Comparison of ENCODE assay signal across 15 cellular contexts in genomic region chr7:148492157-148492860, GRCh38.
"Had no signal": no experiment of that assay in that cellular context is flagged by ENCODE, and none has a peak within 500 bp of the region (broad histone marks: within the 10 kb centered on the region; RNA-seq: fewer than 3 reads in every experiment).

No MANE protein-coding gene starts in this region.

- H3K27me3 ChIP-seq: esophagus muscularis mucosa, right lobe of liver, transverse colon had no signal

- H3K27ac Mint-ChIP-seq: nephron progenitor cell; stimulated activated naive B cell treated with anti-CD40 and anti-IgM and Interleukin-4, amounts not matched to agents 10 μg/mL and 1 μg/mL and 100 μg/mL, for 72 hours; T-helper 2 cell treated with Interferon-gamma antibody and Interleukin-4, amounts not matched to agents 5 μg/mL and 100 μg/mL, for 36 hours had no signal

- H3K9me3 ChIP-seq: prostate gland, right lobe of liver had no signal

- H3K27ac ChIP-seq: esophagus muscularis mucosa, prostate gland, right lobe of liver, spleen, transverse colon had no signal

- H3K36me3 ChIP-seq: esophagus muscularis mucosa, prostate gland, right lobe of liver, spleen, transverse colon had no signal

- H3K4me1 ChIP-seq: esophagus muscularis mucosa, prostate gland, right lobe of liver, spleen, transverse colon had no signal

- H3K4me3 ChIP-seq: esophagus muscularis mucosa, prostate gland, right lobe of liver, spleen, transverse colon had no signal

- H3K9me3 Mint-ChIP-seq: T-helper 2 cell treated with Interferon-gamma antibody and Interleukin-4, amounts not matched to agents 5 μg/mL and 100 μg/mL, for 36 hours had no signal

- H3K4me1 Mint-ChIP-seq: nephron progenitor cell had no signal

- H3K36me3 Mint-ChIP-seq: stimulated activated naive B cell treated with anti-CD40 and anti-IgM and Interleukin-4, amounts not matched to agents 10 μg/mL and 1 μg/mL and 100 μg/mL, for 72 hours had no signal

- ATAC-seq: right lobe of liver; stimulated activated naive B cell treated with anti-CD40 and anti-IgM and Interleukin-4, amounts not matched to agents 10 μg/mL and 1 μg/mL and 100 μg/mL, for 72 hours had no signal

- DNase-seq: activated CD4-positive, alpha-beta T cell treated with anti-CD3 and anti-CD28 coated beads for 1 hour; activated CD4-positive, alpha-beta T cell treated with anti-CD3 and anti-CD28 coated beads, Interleukin-2, amount 50 U/mL, for 48 hours; activated CD8-positive, alpha-beta memory T cell treated with anti-CD3 and anti-CD28 coated beads, Interleukin-2, amount 50 U/mL, for 48 hours; dermis blood vessel endothelial cell; foreskin fibroblast; head of caudate nucleus; nephron progenitor cell; right lobe of liver; spleen; stimulated activated CD4-positive, alpha-beta T cell treated with anti-CD3 and anti-CD28 coated beads, Interleukin-1b, Interleukin-23, amount 100 ng/mL, for 48 hours; stimulated activated naive B cell treated with anti-CD40 and anti-IgM and Interleukin-4, amounts not matched to agents 10 μg/mL and 1 μg/mL and 100 μg/mL, for 72 hours; transverse colon had no signal

- H3K4me3 Mint-ChIP-seq: nephron progenitor cell; stimulated activated naive B cell treated with anti-CD40 and anti-IgM and Interleukin-4, amounts not matched to agents 10 μg/mL and 1 μg/mL and 100 μg/mL, for 72 hours; T-helper 2 cell treated with Interferon-gamma antibody and Interleukin-4, amounts not matched to agents 5 μg/mL and 100 μg/mL, for 36 hours had no signal
